ENCODE assay signal across 12 cellular contexts in genomic region chr21:42107177-42107880, GRCh38. TPM values are rescaled to one million over a fixed set of nuclear protein-coding genes. Genes with fewer than 3 reads are reported as not detected.
DNase-seq lines count a peak whose midpoint lies in the region; ATAC-seq and TF ChIP-seq lines count a peak whose summit lies in the region.
"Had no signal": no experiment of that assay in that cellular context is flagged by ENCODE, and none has a peak within 500 bp of the region (broad histone marks: within the 10 kb centered on the region; RNA-seq: fewer than 3 reads in every experiment).

No MANE protein-coding gene starts in this region.

- CTCF ChIA-PET in activated CD8-positive, alpha-beta memory T cell treated with anti-CD3 and anti-CD28 coated beads, Interleukin-2, amount 10 ng/mL, durations not matched to agents 7 days and 5 days (lab: Charles Lee) = interaction anchor here (0.6 to 4.0 kb wide), 32 partner anchors 10 to 824 kb away, joined by 3 to 66 read pairs (median 4); partner anchors contain the start of gene ZBTB21

- H3K4me3 Mint-ChIP-seq in activated CD8-positive, alpha-beta memory T cell treated with anti-CD3 and anti-CD28 coated beads, Interleukin-2, amount 10 ng/mL, durations not matched to agents 7 days and 5 days = no peak overlapping the region
- H3K4me3 Mint-ChIP-seq in stimulated activated memory B cell treated with anti-CD40 and anti-IgM and Interleukin-4, amounts not matched to agents 10 μg/mL and 1 μg/mL and 100 μg/mL, for 72 hours = no peak overlapping the region
- H3K4me3 Mint-ChIP-seq in activated T-helper 1 cell treated with anti-CD3 and anti-CD28 coated beads, Interleukin-12 subunit alpha, Interleukin-12 subunit beta, Interleukin-2, Interleukin-4 antibody, amounts not matched to agents 30 ng/mL and 10 ng/mL and 1 ng/mL, durations not matched to agents 14 hours and 24 hours and 36 hours = no peak overlapping the region
- H3K4me3 Mint-ChIP-seq: T-helper 1 cell treated with Interleukin-12 subunit alpha and Interleukin-12 subunit beta and Interleukin-4 antibody, amounts not matched to agents 30 μg/mL and 1 μg/mL, for 36 hours had no signal

- H3K9me3 Mint-ChIP-seq in activated CD8-positive, alpha-beta memory T cell treated with anti-CD3 and anti-CD28 coated beads, Interleukin-2, amount 10 ng/mL, durations not matched to agents 7 days and 5 days (ENCODE audit: low read depth) = no peaks in the 10 kb centered on the region
- H3K9me3 Mint-ChIP-seq in stimulated activated memory B cell treated with anti-CD40 and anti-IgM and Interleukin-4, amounts not matched to agents 10 μg/mL and 1 μg/mL and 100 μg/mL, for 72 hours = no peaks in the 10 kb centered on the region
- H3K9me3 Mint-ChIP-seq in activated T-helper 1 cell treated with anti-CD3 and anti-CD28 coated beads, Interleukin-12 subunit alpha, Interleukin-12 subunit beta, Interleukin-2, Interleukin-4 antibody, amounts not matched to agents 30 ng/mL and 10 ng/mL and 1 ng/mL, durations not matched to agents 14 hours and 24 hours and 36 hours = no peaks in the 10 kb centered on the region
- H3K9me3 Mint-ChIP-seq: T-helper 1 cell treated with Interleukin-12 subunit alpha and Interleukin-12 subunit beta and Interleukin-4 antibody, amounts not matched to agents 30 μg/mL and 1 μg/mL, for 36 hours had no signal

- H3K4me3 ChIP-seq in colonic mucosa = no peak overlapping the region
- H3K4me3 ChIP-seq: stomach had no signal

- H3K9ac ChIP-seq in colonic mucosa (ENCODE audit: low read depth in 2 of 2, low read length in 2 of 2) = peak overlapping the region; percentile 36 to 37

- no peaks in the 10 kb centered on the region for H3K27me3 ChIP-seq in colonic mucosa

- H3K36me3 ChIP-seq in colonic mucosa = no peaks in the 10 kb centered on the region
- H3K36me3 ChIP-seq: stomach had no signal

- peak; percentile 24 for ATAC-seq in activated CD8-positive, alpha-beta memory T cell treated with anti-CD3 and anti-CD28 coated beads, Interleukin-2, amount 10 ng/mL, durations not matched to agents 7 days and 5 days
- no peak for ATAC-seq in stimulated activated memory B cell treated with anti-CD40 and anti-IgM and Interleukin-4, amounts not matched to agents 10 μg/mL and 1 μg/mL and 100 μg/mL, for 72 hours
- ATAC-seq in HG03139 (IDR thresholded peaks at IDR 0.05; ENCODE audit: unreplicated experiment) = no peak

- H3K36me3 Mint-ChIP-seq in activated CD8-positive, alpha-beta memory T cell treated with anti-CD3 and anti-CD28 coated beads, Interleukin-2, amount 10 ng/mL, durations not matched to agents 7 days and 5 days = no peaks in the 10 kb centered on the region
- no peaks in the 10 kb centered on the region for H3K36me3 Mint-ChIP-seq in stimulated activated memory B cell treated with anti-CD40 and anti-IgM and Interleukin-4, amounts not matched to agents 10 μg/mL and 1 μg/mL and 100 μg/mL, for 72 hours
- H3K36me3 Mint-ChIP-seq in activated T-helper 1 cell treated with anti-CD3 and anti-CD28 coated beads, Interleukin-12 subunit alpha, Interleukin-12 subunit beta, Interleukin-2, Interleukin-4 antibody, amounts not matched to agents 30 ng/mL and 10 ng/mL and 1 ng/mL, durations not matched to agents 14 hours and 24 hours and 36 hours (ENCODE audit: low read depth) = no peaks in the 10 kb centered on the region

- H3K27ac ChIP-seq in colonic mucosa = no peak overlapping the region
- H3K27ac ChIP-seq: stomach had no signal

- H3K27ac Mint-ChIP-seq in activated CD8-positive, alpha-beta memory T cell treated with anti-CD3 and anti-CD28 coated beads, Interleukin-2, amount 10 ng/mL, durations not matched to agents 7 days and 5 days = no peak overlapping the region
- H3K27ac Mint-ChIP-seq in stimulated activated memory B cell treated with anti-CD40 and anti-IgM and Interleukin-4, amounts not matched to agents 10 μg/mL and 1 μg/mL and 100 μg/mL, for 72 hours = peak overlapping the region; percentile 51
- no peak overlapping the region for H3K27ac Mint-ChIP-seq in activated T-helper 1 cell treated with anti-CD3 and anti-CD28 coated beads, Interleukin-12 subunit alpha, Interleukin-12 subunit beta, Interleukin-2, Interleukin-4 antibody, amounts not matched to agents 30 ng/mL and 10 ng/mL and 1 ng/mL, durations not matched to agents 14 hours and 24 hours and 36 hours
- H3K27ac Mint-ChIP-seq: T-helper 1 cell treated with Interleukin-12 subunit alpha and Interleukin-12 subunit beta and Interleukin-4 antibody, amounts not matched to agents 30 μg/mL and 1 μg/mL, for 36 hours had no signal

- intact Hi-C loops in colonic mucosa (cut with DNase I) = loop anchor here (5.0 kb wide), 1 partner anchor 100 kb away; no protein-coding TSS in a partner anchor
- intact Hi-C loops in activated T-helper 1 cell treated with anti-CD3 and anti-CD28 coated beads, Interleukin-12 subunit alpha, Interleukin-12 subunit beta, Interleukin-2, Interleukin-4 antibody, amounts not matched to agents 30 ng/mL and 10 ng/mL and 1 ng/mL, durations not matched to agents 14 hours and 24 hours and 36 hours (cut with micrococcal nuclease) = loop anchor here (1.0 to 5.0 kb wide), 3 partner anchors 45 to 824 kb away; partner anchors contain the start of gene ZBTB21

- no peaks in the 10 kb centered on the region for H3K9me3 ChIP-seq in colonic mucosa
- H3K9me3 ChIP-seq: stomach had no signal

- TF ChIP-seq CTCF in colonic mucosa (IDR thresholded peaks at IDR 0.05) = no peak

- no peak for DNase-seq in activated CD8-positive, alpha-beta memory T cell treated with anti-CD3 and anti-CD28 coated beads, Interleukin-2, amount 10 ng/mL, durations not matched to agents 7 days and 5 days
- DNase-seq in activated CD8-positive, alpha-beta memory T cell treated with anti-CD3 and anti-CD28 coated beads for 24 hours = no peak
- DNase-seq in HuH-7.5 (ENCODE audit: low spot score) (peak; percentile 55), colonic mucosa (no peak), SHP77 treated with DMSO at 0.1 percent for 48 hours (lab: John Stamatoyannopoulos, UW) (no peak)
- no peak for DNase-seq in activated T-helper 1 cell treated with anti-CD3 and anti-CD28 coated beads, Interleukin-12 subunit alpha, Interleukin-12 subunit beta, Interleukin-2, Interleukin-4 antibody, amounts not matched to agents 30 ng/mL and 10 ng/mL and 1 ng/mL, durations not matched to agents 14 hours and 24 hours and 36 hours (ENCODE audit: low spot score)
- DNase-seq: ACHN had no signal

- peaks cover 4% of the 10 kb centered on the region for H3K4me1 Mint-ChIP-seq in activated CD8-positive, alpha-beta memory T cell treated with anti-CD3 and anti-CD28 coated beads, Interleukin-2, amount 10 ng/mL, durations not matched to agents 7 days and 5 days
- H3K4me1 Mint-ChIP-seq in stimulated activated memory B cell treated with anti-CD40 and anti-IgM and Interleukin-4, amounts not matched to agents 10 μg/mL and 1 μg/mL and 100 μg/mL, for 72 hours = peaks cover 23% of the 10 kb centered on the region
- H3K4me1 Mint-ChIP-seq in activated T-helper 1 cell treated with anti-CD3 and anti-CD28 coated beads, Interleukin-12 subunit alpha, Interleukin-12 subunit beta, Interleukin-2, Interleukin-4 antibody, amounts not matched to agents 30 ng/mL and 10 ng/mL and 1 ng/mL, durations not matched to agents 14 hours and 24 hours and 36 hours (ENCODE audit: low read depth) = peaks cover 7% of the 10 kb centered on the region

- H3K27me3 Mint-ChIP-seq in activated CD8-positive, alpha-beta memory T cell treated with anti-CD3 and anti-CD28 coated beads, Interleukin-2, amount 10 ng/mL, durations not matched to agents 7 days and 5 days = peaks cover 10% of the 10 kb centered on the region
- H3K27me3 Mint-ChIP-seq in stimulated activated memory B cell treated with anti-CD40 and anti-IgM and Interleukin-4, amounts not matched to agents 10 μg/mL and 1 μg/mL and 100 μg/mL, for 72 hours = peaks cover 29% of the 10 kb centered on the region
- peaks cover 14% of the 10 kb centered on the region for H3K27me3 Mint-ChIP-seq in activated T-helper 1 cell treated with anti-CD3 and anti-CD28 coated beads, Interleukin-12 subunit alpha, Interleukin-12 subunit beta, Interleukin-2, Interleukin-4 antibody, amounts not matched to agents 30 ng/mL and 10 ng/mL and 1 ng/mL, durations not matched to agents 14 hours and 24 hours and 36 hours (ENCODE audit: insufficient read depth)

- H3K4me1 ChIP-seq in colonic mucosa = peaks cover 3% of the 10 kb centered on the region

RNA-seq across cellular contexts. Expression of gene UMODL1, which starts 36.2 kb away (rescaled TPM):
- total RNA-seq in activated CD8-positive, alpha-beta memory T cell treated with anti-CD3 and anti-CD28 coated beads, Interleukin-2, amount 10 ng/mL, durations not matched to agents 7 days and 5 days = under 1 TPM in 1 of 2 experiments, not detected in 1; 0.05 TPM
- under 1 TPM; 0.35 to 0.37 TPM for total RNA-seq in colonic mucosa
- total RNA-seq in activated T-helper 1 cell treated with anti-CD3 and anti-CD28 coated beads, Interleukin-12 subunit alpha, Interleukin-12 subunit beta, Interleukin-2, Interleukin-4 antibody, amounts not matched to agents 30 ng/mL and 10 ng/mL and 1 ng/mL, durations not matched to agents 14 hours and 24 hours and 36 hours = not detected in 2 replicates
- total RNA-seq: LHCN-M2 had no signal
